Comparison of ENCODE assay signal across 10 cellular contexts in the genomic region with DNA sequence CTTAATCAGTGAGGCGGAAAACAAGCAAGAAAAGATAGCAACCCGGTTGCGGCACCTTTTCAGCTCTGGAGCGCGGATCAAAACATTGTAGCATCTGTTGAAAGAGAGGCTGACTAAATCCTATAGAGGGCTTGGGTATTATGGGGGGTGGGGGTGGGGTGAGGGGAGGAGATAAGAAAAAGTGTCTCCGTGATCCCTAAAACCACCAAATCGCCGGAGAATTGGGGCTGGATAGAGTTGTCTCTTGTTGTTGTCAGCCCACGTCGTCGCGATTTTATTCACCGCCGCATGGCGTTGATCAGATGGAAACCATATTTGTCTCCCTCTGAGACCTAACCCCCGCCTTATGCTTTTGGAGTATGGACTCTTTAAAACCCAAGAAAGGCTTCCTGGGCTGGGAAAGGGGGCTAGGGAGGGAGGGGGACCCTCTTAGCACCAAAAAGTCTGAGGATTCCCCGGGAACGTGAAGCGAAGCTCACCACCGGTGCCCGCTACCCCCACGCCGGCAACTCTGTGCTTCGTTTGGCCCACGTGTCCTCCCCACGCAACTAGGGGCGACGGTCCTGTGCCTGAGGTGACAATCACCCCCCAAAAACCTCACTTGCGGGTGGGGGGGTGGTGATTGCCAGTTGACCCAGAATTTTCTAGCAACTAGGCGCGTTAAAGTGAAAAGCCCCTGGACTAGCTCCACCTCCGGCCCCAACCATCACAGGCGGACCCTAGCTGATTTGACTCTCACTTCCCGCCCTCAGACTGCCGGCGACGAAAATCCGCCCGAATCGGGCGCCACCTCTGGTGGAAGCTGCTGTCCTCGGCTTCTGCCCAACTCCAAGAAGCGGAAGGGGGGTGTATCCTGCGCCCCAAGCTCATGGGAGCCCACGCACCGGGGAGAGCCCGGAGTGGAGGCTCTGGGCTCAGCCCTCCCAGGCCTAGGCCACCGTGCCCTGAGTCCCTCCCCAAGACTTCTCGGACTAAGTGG. TPM values are rescaled to one million over a fixed set of nuclear protein-coding genes. Genes with fewer than 3 reads are reported as not detected.
A peak's percentile ranks its signal among the peaks of the same experiment; 100 is the strongest.
DNase-seq lines count a peak whose midpoint lies in the region; ATAC-seq and TF ChIP-seq lines count a peak whose summit lies in the region.
"Had no signal": no experiment of that assay in that cellular context is flagged by ENCODE, and none has a peak within 500 bp of the region (broad histone marks: within the 10 kb centered on the region; RNA-seq: fewer than 3 reads in every experiment).

No MANE protein-coding gene starts in this region.

- H3K27me3 Mint-ChIP-seq in IgD-negative memory B cell = peaks cover 65% of the 10 kb centered on the region

- intact Hi-C loops in gastrocnemius medialis (cut with DNase I; ENCODE audit: low total_unique reads) = loop anchor here (5.0 kb wide), 2 partner anchors 156 to 804 kb away; no protein-coding TSS in a partner anchor

- in situ Hi-C loops in gastrocnemius medialis (cut with MboI; ENCODE audit: low sequenced_read_pairs in 4 of 4) = no loop called here

- ATAC-seq in gastrocnemius medialis = no peak
- ATAC-seq in GM18870 (IDR thresholded peaks at IDR 0.05; ENCODE audit: unreplicated experiment) = no peak

- DNase-seq in NCI-H82 (lab: John Stamatoyannopoulos, UW) (peak; percentile 80), NCI-H82 treated with DMSO at 0.1 percent for 48 hours (lab: John Stamatoyannopoulos, UW; ENCODE audit: unreplicated experiment) (no peak), epithelial cell of proximal tubule (ENCODE audit: low read depth) (no peak), gastrocnemius medialis (no peak), NCI-H510A treated with DMSO at 0.1 percent for 48 hours (lab: John Stamatoyannopoulos, UW) (no peak), HuH-7.5 (ENCODE audit: low spot score) (no peak)
- DNase-seq: stimulated activated CD4-positive, alpha-beta T cell treated with anti-CD3 and anti-CD28 coated beads, Interleukin-4, amount 100 ng/mL, for 1 hour had no signal

- H3K4me3 ChIP-seq in epithelial cell of proximal tubule (ENCODE audit: low read depth, low read length) (no peak overlapping the region), gastrocnemius medialis (peak overlapping the region; percentile 9 to 34 (median 22))

- H3K36me3 Mint-ChIP-seq in IgD-negative memory B cell = no peaks in the 10 kb centered on the region

- peaks cover 66 to 75% (median 69%) of the 10 kb centered on the region in 3 donors for H3K27me3 ChIP-seq in gastrocnemius medialis

- peak; percentile 34 for TF ChIP-seq CTCF in epithelial cell of proximal tubule (conservative IDR thresholded peaks at IDR 0.05; ENCODE audit: low read depth, low read length)
- peak in 1 of 5 experiments; percentile 22 for TF ChIP-seq CTCF in gastrocnemius medialis (IDR thresholded peaks at IDR 0.05 in 4 of 5, conservative IDR thresholded peaks at IDR 0.05 in 1 of 5)

- H3K4me1 Mint-ChIP-seq in IgD-negative memory B cell = peaks cover 4% of the 10 kb centered on the region in 3 donors

- peak overlapping the region in 2 of 3 donors; percentile 77 to 89 for H3K27ac Mint-ChIP-seq in IgD-negative memory B cell

- no peaks in the 10 kb centered on the region for H3K36me3 ChIP-seq in gastrocnemius medialis

- peak overlapping the region; percentile 56 to 72 (median 61) for H3K4me3 Mint-ChIP-seq in IgD-negative memory B cell

- no peaks in the 10 kb centered on the region for H3K9me3 ChIP-seq in gastrocnemius medialis

- H3K9me3 Mint-ChIP-seq in IgD-negative memory B cell = peaks cover 3 to 10% (median 5%) of the 10 kb centered on the region in 3 donors

- no peak for TF ChIP-seq POLR2A in gastrocnemius medialis (IDR thresholded peaks at IDR 0.05)

- H3K4me1 ChIP-seq in gastrocnemius medialis = peaks cover 9 to 25% of the 10 kb centered on the region in 2 donors

- H3K27ac ChIP-seq in gastrocnemius medialis = no peak overlapping the region
- H3K27ac ChIP-seq: epithelial cell of prostate had no signal

RNA-seq across cellular contexts. Expression of gene PAX6, which starts 12.8 kb away (rescaled TPM):
- polyA plus RNA-seq in IgD-negative memory B cell = not detected
- total RNA-seq in epithelial cell of proximal tubule (0.36 TPM in 1 of 2 replicates, not detected in the other), gastrocnemius medialis (not detected)
